ENCODE assay signal across 31 cellular contexts in genomic region chr12:113720629-113721028, GRCh38.
"Had no signal": no experiment of that assay in that cellular context is flagged by ENCODE, and none has a peak within 500 bp of the region (broad histone marks: within the 10 kb centered on the region; RNA-seq: fewer than 3 reads in every experiment).

No MANE protein-coding gene starts in this region.

- H3K27ac ChIP-seq: adrenal gland, Peyer's patch, RWPE1, SJCRH30, VCaP had no signal

- H3K4me3 Mint-ChIP-seq: activated CD4-positive, alpha-beta memory T cell treated with anti-CD3 and anti-CD28 coated beads, Interleukin-2, amount 10 ng/mL, durations not matched to agents 7 days and 5 days; activated CD4-positive, alpha-beta T cell treated with anti-CD3 and anti-CD28 coated beads for 36 hours; activated naive CD4-positive, alpha-beta T cell treated with anti-CD3 and anti-CD28 coated beads, Interleukin-2, amount 10 ng/mL, durations not matched to agents 7 days and 5 days; activated naive CD8-positive, alpha-beta T cell treated with anti-CD3 and anti-CD28 coated beads for 36 hours; activated T-helper 17 cell treated with anti-CD3 and anti-CD28 coated beads, Interleukin-2, amount 50 U/mL, for 72 hours; T-helper 17 cell had no signal

- ATAC-seq: activated CD4-positive, alpha-beta T cell treated with anti-CD3 and anti-CD28 coated beads for 36 hours; activated T-helper 17 cell treated with anti-CD3 and anti-CD28 coated beads, Interleukin-2, amount 50 U/mL, for 72 hours; T-helper 17 cell had no signal

- H3K9me3 ChIP-seq: adrenal gland, Peyer's patch, SJCRH30 had no signal

- H3K36me3 Mint-ChIP-seq: activated naive CD4-positive, alpha-beta T cell treated with anti-CD3 and anti-CD28 coated beads, Interleukin-2, amount 10 ng/mL, durations not matched to agents 7 days and 5 days; activated naive CD8-positive, alpha-beta T cell treated with anti-CD3 and anti-CD28 coated beads for 36 hours had no signal

- H3K36me3 ChIP-seq: adrenal gland, Peyer's patch, SJCRH30 had no signal

- FAIRE-seq: TTC549 had no signal

- H3K27me3 Mint-ChIP-seq: activated CD4-positive, alpha-beta memory T cell treated with anti-CD3 and anti-CD28 coated beads, Interleukin-2, amount 10 ng/mL, durations not matched to agents 7 days and 5 days; activated naive CD4-positive, alpha-beta T cell treated with anti-CD3 and anti-CD28 coated beads, Interleukin-2, amount 10 ng/mL, durations not matched to agents 7 days and 5 days had no signal

- H3K4me3 ChIP-seq: adrenal gland, Peyer's patch, SJCRH30 had no signal

- H3K9me3 Mint-ChIP-seq: activated CD4-positive, alpha-beta memory T cell treated with anti-CD3 and anti-CD28 coated beads, Interleukin-2, amount 10 ng/mL, durations not matched to agents 7 days and 5 days; activated naive CD4-positive, alpha-beta T cell treated with anti-CD3 and anti-CD28 coated beads, Interleukin-2, amount 10 ng/mL, durations not matched to agents 7 days and 5 days; activated naive CD8-positive, alpha-beta T cell treated with anti-CD3 and anti-CD28 coated beads for 36 hours; activated T-helper 17 cell treated with anti-CD3 and anti-CD28 coated beads, Interleukin-2, amount 50 U/mL, for 72 hours had no signal

- H3K27ac Mint-ChIP-seq: activated CD4-positive, alpha-beta memory T cell treated with anti-CD3 and anti-CD28 coated beads, Interleukin-2, amount 10 ng/mL, durations not matched to agents 7 days and 5 days; activated CD4-positive, alpha-beta T cell treated with anti-CD3 and anti-CD28 coated beads for 36 hours; activated naive CD4-positive, alpha-beta T cell treated with anti-CD3 and anti-CD28 coated beads, Interleukin-2, amount 10 ng/mL, durations not matched to agents 7 days and 5 days; activated naive CD8-positive, alpha-beta T cell treated with anti-CD3 and anti-CD28 coated beads for 36 hours; activated T-helper 17 cell treated with anti-CD3 and anti-CD28 coated beads, Interleukin-2, amount 50 U/mL, for 72 hours; T-helper 17 cell had no signal

- H3K4me1 Mint-ChIP-seq: activated CD4-positive, alpha-beta memory T cell treated with anti-CD3 and anti-CD28 coated beads, Interleukin-2, amount 10 ng/mL, durations not matched to agents 7 days and 5 days; activated CD4-positive, alpha-beta T cell treated with anti-CD3 and anti-CD28 coated beads for 36 hours; activated naive CD4-positive, alpha-beta T cell treated with anti-CD3 and anti-CD28 coated beads, Interleukin-2, amount 10 ng/mL, durations not matched to agents 7 days and 5 days; activated naive CD8-positive, alpha-beta T cell treated with anti-CD3 and anti-CD28 coated beads for 36 hours; activated T-helper 17 cell treated with anti-CD3 and anti-CD28 coated beads, Interleukin-2, amount 50 U/mL, for 72 hours; T-helper 17 cell had no signal

- H3K4me1 ChIP-seq: adrenal gland, Peyer's patch, SJCRH30 had no signal

- H3K27me3 ChIP-seq: adrenal gland, Peyer's patch, SJCRH30 had no signal

- DNase-seq: activated CD4-positive, alpha-beta memory T cell treated with anti-CD3 and anti-CD28 coated beads, Interleukin-2, amount 10 ng/mL, durations not matched to agents 7 days and 5 days; activated CD4-positive, alpha-beta T cell treated with anti-CD3 and anti-CD28 coated beads for 36 hours; activated CD4-positive, alpha-beta T cell treated with anti-CD3 and anti-CD28 coated beads, Interleukin-2, amount 50 U/mL, for 1 hour; activated gamma-delta T cell treated with Interleukin-2 at 50 U/mL for 16 hours; activated naive CD4-positive, alpha-beta T cell treated with anti-CD3 and anti-CD28 coated beads, Interleukin-2, amount 10 ng/mL, durations not matched to agents 7 days and 5 days; activated naive CD8-positive, alpha-beta T cell treated with anti-CD3 and anti-CD28 coated beads for 36 hours; activated T-cell treated with anti-CD3 and anti-CD28 coated beads for 4 hours; activated T-cell treated with anti-CD3 and anti-CD28 coated beads, Interleukin-2, amount 50 U/mL, for 48 hours; adrenal gland; anterior cingulate cortex; cerebellar nuclear complex; NCI-H1092; NCI-H1417; NCI-H1694; NCI-H2029; NCI-H2107; NCI-H2171 treated with DMSO at 0.1 percent for 48 hours; NCI-H345; NCI-H510A; NCI-H526 treated with DMSO at 0.1 percent for 48 hours; NK-92 treated with Interleukin-12 subunit alpha and Interleukin-12 subunit beta, amount 100 ng/mL, for 24 hours; OCI-M1; Peyer's patch; Right ventricle myocardium superior; SJCRH30; T-helper 17 cell; T-helper 9 cell had no signal
